30 cellular contexts compared by ENCODE assay signal in the genomic region with DNA sequence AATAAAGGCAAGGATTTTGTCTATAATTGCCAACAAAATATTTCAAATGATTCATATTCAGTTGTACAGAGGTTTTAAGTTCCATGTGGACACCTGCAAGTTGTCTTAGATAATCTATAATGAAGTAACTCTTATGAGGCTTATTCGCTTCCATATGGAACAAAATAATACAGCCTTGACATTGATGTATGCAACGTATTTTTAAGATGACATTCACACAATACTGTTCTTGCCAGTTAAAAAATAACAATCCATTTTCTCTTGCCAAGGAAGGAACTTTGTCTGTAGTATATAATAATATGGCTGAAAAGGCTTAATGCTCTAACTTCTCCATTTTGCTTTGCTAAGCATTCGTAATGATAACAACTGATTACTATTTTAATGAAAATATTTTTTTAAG.
DNase-seq lines count a peak whose midpoint lies in the region; ATAC-seq, FAIRE-seq and TF ChIP-seq lines count a peak whose summit lies in the region.
"Had no signal": no experiment of that assay in that cellular context is flagged by ENCODE, and none has a peak within 500 bp of the region (broad histone marks: within the 10 kb centered on the region; RNA-seq: fewer than 3 reads in every experiment).

No MANE protein-coding gene starts in this region.

- H4K20me1 ChIP-seq in neural cell (ENCODE audit: insufficient read depth) (no peaks in the 10 kb centered on the region), Karpas-422 (ENCODE audit: insufficient read depth, low read depth, low read length) (no peaks in the 10 kb centered on the region)
- H4K20me1 ChIP-seq: BLaER1; BLaER1 treated with 17β-estradiol and CSF1 and Interleukin-3, amounts not matched to agents 10 nM and 100 nM had no signal

- H3K9ac ChIP-seq in kidney (ENCODE audit: low read length in 2 of 2), result no peak overlapping the region
- H3K9ac ChIP-seq in neural cell (ENCODE audit: low read length), result no peak overlapping the region
- H3K9ac ChIP-seq in Karpas-422 (ENCODE audit: low read length), result no peak overlapping the region
- H3K9ac ChIP-seq: BLaER1; BLaER1 treated with 17β-estradiol and CSF1 and Interleukin-3, amounts not matched to agents 10 nM and 100 nM had no signal

- FAIRE-seq in kidney (lab: Jason Lieb, UNC), result peak; percentile 53
- FAIRE-seq: A549, D721Med had no signal

- H3K4me1 ChIP-seq in kidney (ENCODE audit: control insufficient read depth in 1 of 2, insufficient read depth in 1 of 2, low read depth in 1 of 2, low read length in 2 of 2) (no peaks in the 10 kb centered on the region), Karpas-422 (ENCODE audit: low read length) (no peaks in the 10 kb centered on the region)
- H3K4me1 ChIP-seq: A549; BE2C; BLaER1; BLaER1 treated with 17β-estradiol and CSF1 and Interleukin-3, amounts not matched to agents 10 nM and 100 nM; Caco-2 had no signal

- H3K36me3 ChIP-seq in kidney (ENCODE audit: control insufficient read depth in 1 of 2, insufficient read depth in 2 of 2, low read length in 2 of 2), result no peaks in the 10 kb centered on the region
- H3K36me3 ChIP-seq in neural cell (ENCODE audit: insufficient read depth, low read length), result no peaks in the 10 kb centered on the region
- no peaks in the 10 kb centered on the region for H3K36me3 ChIP-seq in Karpas-422 (ENCODE audit: insufficient read depth, low read length)
- H3K36me3 ChIP-seq: BE2C; BLaER1; BLaER1 treated with 17β-estradiol and CSF1 and Interleukin-3, amounts not matched to agents 10 nM and 100 nM had no signal

- TF ChIP-seq CTCF in kidney (IDR thresholded peaks at IDR 0.05; ENCODE audit: borderline replicate concordance, extremely low read depth, insufficient read depth) (no peak), neural cell (IDR thresholded peaks at IDR 0.05; ENCODE audit: poor library complexity, severe bottlenecking) (no peak)

- H3K4me2 ChIP-seq in neural cell (ENCODE audit: low read length) (no peak overlapping the region), Karpas-422 (ENCODE audit: low read depth, low read length, poor library complexity, severe bottlenecking) (no peak overlapping the region)
- H3K4me2 ChIP-seq: A549; BLaER1; BLaER1 treated with 17β-estradiol and CSF1 and Interleukin-3, amounts not matched to agents 10 nM and 100 nM had no signal

- H3K9me3 ChIP-seq in kidney (ENCODE audit: control insufficient read depth in 1 of 2, low read length in 2 of 2), result no peaks in the 10 kb centered on the region
- H3K9me3 ChIP-seq in neural cell (ENCODE audit: low read length), result no peaks in the 10 kb centered on the region
- no peaks in the 10 kb centered on the region for H3K9me3 ChIP-seq in Karpas-422 (ENCODE audit: low read length)
- H3K9me3 ChIP-seq: A549; BE2C; BLaER1; BLaER1 treated with 17β-estradiol and CSF1 and Interleukin-3, amounts not matched to agents 10 nM and 100 nM; Caco-2 had no signal

- H3K4me3 ChIP-seq in kidney (ENCODE audit: low read length in 2 of 2) (no peak overlapping the region), neural cell (ENCODE audit: low read length) (no peak overlapping the region), Karpas-422 (ENCODE audit: low read length) (no peak overlapping the region)
- H3K4me3 ChIP-seq: A549; BLaER1; BLaER1 treated with 17β-estradiol and CSF1 and Interleukin-3, amounts not matched to agents 10 nM and 100 nM had no signal

- no peaks in the 10 kb centered on the region for H3F3A ChIP-seq in neural cell (ENCODE audit: insufficient read depth, low read length, poor library complexity, severe bottlenecking)

- peak; percentile 81 for TF ChIP-seq EP300 in neural cell (conservative IDR thresholded peaks at IDR 0.05; ENCODE audit: poor library complexity, severe bottlenecking)

- H3K27ac ChIP-seq in kidney (ENCODE audit: low read depth in 2 of 2, low read length in 2 of 2) (no peak overlapping the region), neural cell (ENCODE audit: low read length) (peak overlapping the region; percentile 37), Karpas-422 (ENCODE audit: low read length) (no peak overlapping the region)
- H3K27ac ChIP-seq: 22Rv1; A549; BLaER1; BLaER1 treated with 17β-estradiol and CSF1 and Interleukin-3, amounts not matched to agents 10 nM and 100 nM; C4-2B had no signal

- TF ChIP-seq RAD21 in neural cell (conservative IDR thresholded peaks at IDR 0.05), result no peak

- no peak overlapping the region for H2AFZ ChIP-seq in neural cell (ENCODE audit: low read depth, low read length)
- no peak overlapping the region for H2AFZ ChIP-seq in Karpas-422 (ENCODE audit: low read length)

- intact Hi-C loops in kidney (cut with DNase I), result no loop called here

- H3K79me2 ChIP-seq in neural cell (replicated peaks; ENCODE audit: insufficient read depth, low read length), result no peaks in the 10 kb centered on the region
- no peaks in the 10 kb centered on the region for H3K79me2 ChIP-seq in Karpas-422 (ENCODE audit: low read length)

- no peak for DNase-seq in kidney
- DNase-seq in Karpas-422, result no peak
- DNase-seq: 8988T; ACHN; AML-193; BE2C; C1 segment of cervical spinal cord; Caco-2; Calu3; CD4-positive, alpha-beta memory T cell; CD4-positive, alpha-beta T cell; CD4-positive, CD25-positive, alpha-beta regulatory T cell; CD8-positive, alpha-beta memory T cell; CD8-positive, alpha-beta T cell; COR-L47; DMS 273 treated with DMSO at 0.1 percent for 48 hours; DMS153; DMS53; DMS79; DMS79 treated with DMSO at 0.1 percent for 48 hours; DND-41; EL had no signal

- H3K27me3 ChIP-seq in neural cell (ENCODE audit: insufficient read depth, low read depth, low read length), result no peaks in the 10 kb centered on the region
- no peaks in the 10 kb centered on the region for H3K27me3 ChIP-seq in Karpas-422 (ENCODE audit: low read length)
- H3K27me3 ChIP-seq: BE2C; BLaER1; BLaER1 treated with 17β-estradiol and CSF1 and Interleukin-3, amounts not matched to agents 10 nM and 100 nM had no signal

- no peak for ATAC-seq in HG03442 (IDR thresholded peaks at IDR 0.05; ENCODE audit: unreplicated experiment)
- ATAC-seq: A549; CD8-positive, alpha-beta T cell had no signal

- H3K9me2 ChIP-seq in neural cell (ENCODE audit: insufficient read depth, low read length) (no peaks in the 10 kb centered on the region), Karpas-422 (replicated peaks; ENCODE audit: insufficient read depth, low read length) (no peaks in the 10 kb centered on the region)

TF ChIP-seq in neural cell, 6 proteins besides CTCF, POLR2A, EP300 and RAD21:
- peak; percentile 51 for TF ChIP-seq POLR2AphosphoS5 (IDR thresholded peaks at IDR 0.05)
- no peak for TF ChIP-seq SMC3 (conservative IDR thresholded peaks at IDR 0.05; ENCODE audit: poor library complexity)
